In genomic region chr14:79764288-79764687, GRCh38 we compare ENCODE assay signal across 18 cellular contexts.
DNase-seq lines count a peak whose midpoint lies in the region; ATAC-seq and TF ChIP-seq lines count a peak whose summit lies in the region.
"Had no signal": no experiment of that assay in that cellular context is flagged by ENCODE, and none has a peak within 500 bp of the region (broad histone marks: within the 10 kb centered on the region; RNA-seq: fewer than 3 reads in every experiment).

No MANE protein-coding gene starts in this region.

- H3K9me3 ChIP-seq in left lung, result no peaks in the 10 kb centered on the region
- H3K9me3 ChIP-seq: SJCRH30 had no signal

- H3K27ac Mint-ChIP-seq in natural killer cell, result no peak overlapping the region
- H3K27ac Mint-ChIP-seq: H9 had no signal

- no peak overlapping the region for H3K4me3 ChIP-seq in left lung
- H3K4me3 ChIP-seq: BLaER1, SJCRH30 had no signal

- intact Hi-C loops in left lung (cut with DNase I), result no loop called here
- intact Hi-C loops in natural killer cell (cut with micrococcal nuclease), result no loop called here

- TF ChIP-seq CTCF in left lung (IDR thresholded peaks at IDR 0.05), result no peak
- TF ChIP-seq CTCF in natural killer cell (IDR thresholded peaks at IDR 0.05), result no peak

- no peaks in the 10 kb centered on the region for H3K27me3 Mint-ChIP-seq in natural killer cell (ENCODE audit: low read depth in 2 of 2)

- H3K36me3 ChIP-seq in left lung, result no peaks in the 10 kb centered on the region
- H3K36me3 ChIP-seq: BLaER1, SJCRH30 had no signal

- peaks cover 7 to 16% of the 10 kb centered on the region in 2 donors for H3K9me3 Mint-ChIP-seq in natural killer cell

- H3K27me3 ChIP-seq in left lung, result no peaks in the 10 kb centered on the region
- H3K27me3 ChIP-seq: BLaER1, SJCRH30 had no signal

- no peaks in the 10 kb centered on the region for H3K4me1 Mint-ChIP-seq in natural killer cell
- H3K4me1 Mint-ChIP-seq: H9 had no signal

- DNase-seq in NCI-H1092 treated with DMSO at 0.1 percent for 48 hours (lab: John Stamatoyannopoulos, UW), result peak; percentile 36
- DNase-seq in NCI-H1092 (lab: John Stamatoyannopoulos, UW), result no peak
- peak; percentile 51 for DNase-seq in NCI-H1105 (lab: John Stamatoyannopoulos, UW)
- DNase-seq in NCI-H748 (lab: John Stamatoyannopoulos, UW; ENCODE audit: unreplicated experiment), result peak; percentile 86
- no peak for DNase-seq in left lung
- DNase-seq in cortex of kidney (lab: John Stamatoyannopoulos, UW), result no peak
- no peak for DNase-seq in natural killer cell
- no peak for DNase-seq in cerebellar cortex (ENCODE audit: low spot score)
- DNase-seq: 8988T, DND-41, GDM1, H9, MV-4-11, NCI-H2029 treated with DMSO at 0.1 percent for 48 hours, NCI-H2227 treated with DMSO at 0.1 percent for 48 hours, RPMI8226, SJCRH30 had no signal

- no peak overlapping the region for H3K27ac ChIP-seq in left lung
- H3K27ac ChIP-seq: BLaER1, SJCRH30 had no signal

- ATAC-seq in left lung (peak; percentile 59), natural killer cell (no peak)

- H3K4me1 ChIP-seq in left lung, result no peaks in the 10 kb centered on the region
- H3K4me1 ChIP-seq: SJCRH30 had no signal

- H3K4me3 Mint-ChIP-seq in natural killer cell, result no peak overlapping the region
- H3K4me3 Mint-ChIP-seq: H9 had no signal

- no peaks in the 10 kb centered on the region for H3K36me3 Mint-ChIP-seq in natural killer cell

Comparison
In these comparisons a context has a peak if more than half of its experiments do, and no peak if none do; other contexts are left out.
1. DNase-seq: peak in NCI-H1092 treated with DMSO at 0.1 percent for 48 hours (single experiment), NCI-H1105 (single experiment) and NCI-H748 (single experiment); none in NCI-H1092 (single experiment), left lung (0 of 2), cortex of kidney (single experiment), natural killer cell (single experiment) and cerebellar cortex (single experiment).